2 cellular contexts compared by ENCODE assay signal in the genomic region with DNA sequence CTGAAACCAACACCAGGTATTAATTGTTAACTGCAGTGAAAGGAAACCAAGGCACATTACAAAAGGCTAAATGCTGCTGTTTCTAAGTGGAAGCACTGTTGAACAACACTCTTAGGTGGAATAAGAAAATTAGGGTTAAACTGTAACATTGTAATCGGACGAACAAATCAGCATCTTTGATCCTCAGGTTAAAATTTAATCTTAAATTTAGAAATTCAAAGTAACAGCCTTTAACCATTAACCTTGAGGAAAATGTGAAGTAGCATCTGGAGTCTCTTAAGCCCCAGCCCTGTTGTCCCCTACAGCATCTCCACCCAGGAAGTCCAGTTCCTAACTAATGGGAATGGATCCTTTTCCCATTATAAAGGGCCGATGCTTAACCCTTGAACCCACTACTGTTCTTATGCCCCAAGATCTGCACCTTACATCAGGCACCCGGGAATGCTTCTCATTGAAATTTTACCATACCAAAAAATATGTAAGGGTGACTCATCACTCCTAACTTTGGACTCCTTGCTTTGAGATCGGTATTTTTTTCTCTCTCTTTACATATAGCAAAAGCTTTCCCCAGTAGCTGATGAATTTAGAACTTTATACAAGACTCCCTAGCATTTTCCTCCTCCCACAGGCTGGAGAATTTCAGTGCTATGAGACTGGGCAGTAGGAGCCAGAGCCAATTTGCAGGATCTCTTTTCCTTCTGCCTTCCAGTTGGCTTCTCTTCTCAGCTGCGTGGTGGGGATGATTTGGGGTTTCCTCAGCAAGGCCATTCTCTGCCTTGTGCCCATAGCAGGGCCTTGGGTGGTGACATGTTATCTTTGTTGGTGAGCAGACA.
TF ChIP-seq lines count a peak whose summit lies in the region.

No MANE protein-coding gene starts in this region.

TF ChIP-seq in GM23338, 12 proteins besides CTCF, POLR2A, EP300 and RAD21 (continues in another document):
- TF ChIP-seq, protein P1, sequence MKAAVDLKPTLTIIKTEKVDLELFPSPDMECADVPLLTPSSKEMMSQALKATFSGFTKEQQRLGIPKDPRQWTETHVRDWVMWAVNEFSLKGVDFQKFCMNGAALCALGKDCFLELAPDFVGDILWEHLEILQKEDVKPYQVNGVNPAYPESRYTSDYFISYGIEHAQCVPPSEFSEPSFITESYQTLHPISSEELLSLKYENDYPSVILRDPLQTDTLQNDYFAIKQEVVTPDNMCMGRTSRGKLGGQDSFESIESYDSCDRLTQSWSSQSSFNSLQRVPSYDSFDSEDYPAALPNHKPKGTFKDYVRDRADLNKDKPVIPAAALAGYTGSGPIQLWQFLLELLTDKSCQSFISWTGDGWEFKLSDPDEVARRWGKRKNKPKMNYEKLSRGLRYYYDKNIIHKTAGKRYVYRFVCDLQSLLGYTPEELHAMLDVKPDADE (IDR thresholded peaks at IDR 0.05), result no peak
- TF ChIP-seq ZNF114 (CRISPR knock-in tag; IDR thresholded peaks at IDR 0.05), result no peak
- no peak for TF ChIP-seq CREB1 (CRISPR knock-in tag; IDR thresholded peaks at IDR 0.05; ENCODE audit: low read depth)
- TF ChIP-seq STAT1 (IDR thresholded peaks at IDR 0.05; ENCODE audit: unreplicated experiment), result no peak
- TF ChIP-seq EZH2phosphoT487 (IDR thresholded peaks at IDR 0.05; ENCODE audit: unreplicated experiment), result no peak
- no peak for TF ChIP-seq EZH2 (IDR thresholded peaks at IDR 0.05; ENCODE audit: low read depth, unreplicated experiment)
- TF ChIP-seq JUNB (IDR thresholded peaks at IDR 0.05; ENCODE audit: unreplicated experiment), result no peak
- TF ChIP-seq, protein P2, sequence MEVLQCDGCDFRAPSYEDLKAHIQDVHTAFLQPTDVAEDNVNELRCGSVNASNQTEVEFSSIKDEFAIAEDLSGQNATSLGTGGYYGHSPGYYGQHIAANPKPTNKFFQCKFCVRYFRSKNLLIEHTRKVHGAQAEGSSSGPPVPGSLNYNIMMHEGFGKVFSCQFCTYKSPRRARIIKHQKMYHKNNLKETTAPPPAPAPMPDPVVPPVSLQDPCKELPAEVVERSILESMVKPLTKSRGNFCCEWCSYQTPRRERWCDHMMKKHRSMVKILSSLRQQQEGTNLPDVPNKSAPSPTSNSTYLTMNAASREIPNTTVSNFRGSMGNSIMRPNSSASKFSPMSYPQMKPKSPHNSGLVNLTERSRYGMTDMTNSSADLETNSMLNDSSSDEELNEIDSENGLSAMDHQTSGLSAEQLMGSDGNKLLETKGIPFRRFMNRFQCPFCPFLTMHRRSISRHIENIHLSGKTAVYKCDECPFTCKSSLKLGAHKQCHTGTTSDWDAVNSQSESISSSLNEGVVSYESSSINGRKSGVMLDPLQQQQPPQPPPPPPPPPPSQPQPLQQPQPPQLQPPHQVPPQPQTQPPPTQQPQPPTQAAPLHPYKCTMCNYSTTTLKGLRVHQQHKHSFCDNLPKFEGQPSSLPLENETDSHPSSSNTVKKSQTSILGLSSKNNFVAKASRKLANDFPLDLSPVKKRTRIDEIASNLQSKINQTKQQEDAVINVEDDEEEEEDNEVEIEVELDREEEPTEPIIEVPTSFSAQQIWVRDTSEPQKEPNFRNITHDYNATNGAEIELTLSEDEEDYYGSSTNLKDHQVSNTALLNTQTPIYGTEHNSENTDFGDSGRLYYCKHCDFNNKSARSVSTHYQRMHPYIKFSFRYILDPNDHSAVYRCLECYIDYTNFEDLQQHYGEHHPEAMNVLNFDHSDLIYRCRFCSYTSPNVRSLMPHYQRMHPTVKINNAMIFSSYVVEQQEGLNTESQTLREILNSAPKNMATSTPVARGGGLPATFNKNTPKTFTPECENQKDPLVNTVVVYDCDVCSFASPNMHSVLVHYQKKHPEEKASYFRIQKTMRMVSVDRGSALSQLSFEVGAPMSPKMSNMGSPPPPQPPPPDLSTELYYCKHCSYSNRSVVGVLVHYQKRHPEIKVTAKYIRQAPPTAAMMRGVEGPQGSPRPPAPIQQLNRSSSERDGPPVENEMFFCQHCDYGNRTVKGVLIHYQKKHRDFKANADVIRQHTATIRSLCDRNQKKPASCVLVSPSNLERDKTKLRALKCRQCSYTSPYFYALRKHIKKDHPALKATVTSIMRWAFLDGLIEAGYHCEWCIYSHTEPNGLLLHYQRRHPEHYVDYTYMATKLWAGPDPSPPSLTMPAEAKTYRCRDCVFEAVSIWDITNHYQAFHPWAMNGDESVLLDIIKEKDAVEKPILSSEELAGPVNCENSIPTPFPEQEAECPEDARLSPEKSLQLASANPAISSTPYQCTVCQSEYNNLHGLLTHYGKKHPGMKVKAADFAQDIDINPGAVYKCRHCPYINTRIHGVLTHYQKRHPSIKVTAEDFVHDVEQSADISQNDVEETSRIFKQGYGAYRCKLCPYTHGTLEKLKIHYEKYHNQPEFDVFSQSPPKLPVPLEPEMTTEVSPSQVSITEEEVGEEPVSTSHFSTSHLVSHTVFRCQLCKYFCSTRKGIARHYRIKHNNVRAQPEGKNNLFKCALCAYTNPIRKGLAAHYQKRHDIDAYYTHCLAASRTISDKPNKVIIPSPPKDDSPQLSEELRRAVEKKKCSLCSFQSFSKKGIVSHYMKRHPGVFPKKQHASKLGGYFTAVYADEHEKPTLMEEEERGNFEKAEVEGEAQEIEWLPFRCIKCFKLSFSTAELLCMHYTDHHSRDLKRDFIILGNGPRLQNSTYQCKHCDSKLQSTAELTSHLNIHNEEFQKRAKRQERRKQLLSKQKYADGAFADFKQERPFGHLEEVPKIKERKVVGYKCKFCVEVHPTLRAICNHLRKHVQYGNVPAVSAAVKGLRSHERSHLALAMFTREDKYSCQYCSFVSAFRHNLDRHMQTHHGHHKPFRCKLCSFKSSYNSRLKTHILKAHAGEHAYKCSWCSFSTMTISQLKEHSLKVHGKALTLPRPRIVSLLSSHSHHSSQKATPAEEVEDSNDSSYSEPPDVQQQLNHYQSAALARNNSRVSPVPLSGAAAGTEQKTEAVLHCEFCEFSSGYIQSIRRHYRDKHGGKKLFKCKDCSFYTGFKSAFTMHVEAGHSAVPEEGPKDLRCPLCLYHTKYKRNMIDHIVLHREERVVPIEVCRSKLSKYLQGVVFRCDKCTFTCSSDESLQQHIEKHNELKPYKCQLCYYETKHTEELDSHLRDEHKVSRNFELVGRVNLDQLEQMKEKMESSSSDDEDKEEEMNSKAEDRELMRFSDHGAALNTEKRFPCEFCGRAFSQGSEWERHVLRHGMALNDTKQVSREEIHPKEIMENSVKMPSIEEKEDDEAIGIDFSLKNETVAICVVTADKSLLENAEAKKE (CRISPR knock-in tag; IDR thresholded peaks at IDR 0.05), result no peak

TF ChIP-seq in IMR-90, 13 proteins besides CTCF, POLR2A, EP300 and RAD21:
- TF ChIP-seq FOS (IDR thresholded peaks at IDR 0.05; ENCODE audit: low read depth, low read length) (peak; percentile 55), CHD1 (IDR thresholded peaks at IDR 0.05; ENCODE audit: low read depth, low read length) (no peak)
